ENCODE assay signal across 8 cellular contexts in the genomic region with DNA sequence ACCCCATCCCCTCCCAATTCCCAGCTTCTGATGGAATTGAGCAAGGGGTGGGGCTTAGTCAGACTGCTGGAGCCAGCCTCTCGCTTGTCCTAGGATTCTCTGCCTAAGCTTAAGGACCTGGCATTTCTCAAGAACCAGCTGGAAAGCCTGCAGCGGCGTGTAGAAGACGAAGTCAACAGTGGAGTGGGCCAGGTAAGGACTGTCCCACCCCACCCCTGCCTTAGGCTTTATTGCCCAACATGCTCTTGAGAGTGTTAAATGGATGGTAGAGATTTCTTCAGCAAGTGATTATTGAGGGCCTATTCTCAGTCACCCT. TPM values are rescaled to one million over a fixed set of nuclear protein-coding genes. Genes with fewer than 3 reads are reported as not detected.
DNase-seq lines count a peak whose midpoint lies in the region; ATAC-seq, FAIRE-seq and TF ChIP-seq lines count a peak whose summit lies in the region.

No MANE protein-coding gene starts in this region.

- no peak overlapping the region for H2BK120ac ChIP-seq in mesenchymal stem cell (ENCODE audit: low read depth, low read length)

- FAIRE-seq in A549 (lab: Jason Lieb, UNC), result no peak

- H2AK5ac ChIP-seq in mesenchymal stem cell (ENCODE audit: low read length, severe bottlenecking), result peak overlapping the region; percentile 33

- H2BK15ac ChIP-seq in mesenchymal stem cell (ENCODE audit: low read depth, poor library complexity, severe bottlenecking), result no peak overlapping the region

- H3K4ac ChIP-seq in mesenchymal stem cell (ENCODE audit: low read depth in 1 of 2, low read length in 2 of 2), result no peak overlapping the region

- POLR2A ChIA-PET in A549 (lab: Yijun Ruan, JAX), result interaction anchor here (1.0 to 3.4 kb wide), 3 partner anchors 13 to 82 kb away, joined by 3 to 16 read pairs (median 3); partner anchors contain the start of genes IK and NDUFA2

- H3K9me3 ChIP-seq in A549 (no peaks in the 10 kb centered on the region), mesenchymal stem cell (ENCODE audit: control insufficient read depth, low read length) (no peaks in the 10 kb centered on the region), colonic mucosa (no peaks in the 10 kb centered on the region)

- peak overlapping the region; percentile 99 for H3K4me2 ChIP-seq in A549
- peak overlapping the region; percentile 69 for H3K4me2 ChIP-seq in mesenchymal stem cell (ENCODE audit: low read length, poor library complexity, severe bottlenecking)

- no peak for TF ChIP-seq POLR2A in A549 (IDR thresholded peaks at IDR 0.05; ENCODE audit: low read length)

- H4K8ac ChIP-seq in mesenchymal stem cell (ENCODE audit: low read length), result no peak overlapping the region

- ATAC-seq in A549 (no peak), GM18511 (IDR thresholded peaks at IDR 0.05; ENCODE audit: unreplicated experiment) (no peak)

- H2BK5ac ChIP-seq in mesenchymal stem cell (ENCODE audit: low read depth, low read length, poor library complexity, severe bottlenecking), result no peak overlapping the region

- no peak for TF ChIP-seq CTCF in A549 (IDR thresholded peaks at IDR 0.05)
- TF ChIP-seq CTCF in HFF-Myc (IDR thresholded peaks at IDR 0.05; ENCODE audit: low read depth, low read length, missing control alignments), result no peak
- no peak for TF ChIP-seq CTCF in astrocyte of the spinal cord (IDR thresholded peaks at IDR 0.05; ENCODE audit: low read depth, low read length)
- TF ChIP-seq CTCF in colonic mucosa (IDR thresholded peaks at IDR 0.05), result no peak

- H3K9ac ChIP-seq in mesenchymal stem cell (ENCODE audit: low read length) (peak overlapping the region; percentile 95), colonic mucosa (ENCODE audit: low read depth in 2 of 2, low read length in 2 of 2) (peak overlapping the region in 1 of 2 donors; percentile 93)

- H3K4me1 ChIP-seq in A549, result peaks cover 18% of the 10 kb centered on the region
- H3K4me1 ChIP-seq in mesenchymal stem cell (ENCODE audit: control insufficient read depth, insufficient read depth, low read depth, low read length), result peaks cover 26% of the 10 kb centered on the region
- peaks cover 13% of the 10 kb centered on the region for H3K4me1 ChIP-seq in colonic mucosa

- no peak overlapping the region for H4K91ac ChIP-seq in mesenchymal stem cell (ENCODE audit: low read length)

- intact Hi-C loops in colonic mucosa (cut with DNase I), result loop anchor here (2.0 to 5.0 kb wide), 2 partner anchors 67 to 75 kb away; partner anchors contain the start of gene CD14

- no peak for TF ChIP-seq EP300 in A549 (IDR thresholded peaks at IDR 0.05)

- H3K79me1 ChIP-seq in mesenchymal stem cell (replicated peaks; ENCODE audit: low read length, poor library complexity, severe bottlenecking), result peaks cover 51% of the 10 kb centered on the region

- CTCF ChIA-PET in A549 (lab: Yijun Ruan, JAX), result interaction anchor here (0.9 to 3.0 kb wide), 7 partner anchors 11 to 204 kb away, joined by 3 to 11 read pairs (median 3); no protein-coding TSS in a partner anchor

- no peak overlapping the region for H2AFZ ChIP-seq in mesenchymal stem cell (ENCODE audit: low read depth, low read length)

- H3K18ac ChIP-seq in mesenchymal stem cell (ENCODE audit: low read depth in 1 of 2, low read length in 2 of 2), result peak overlapping the region in 1 of 2 experiments; percentile 38

- in situ Hi-C loops in astrocyte of the spinal cord (cut with HindIII; ENCODE audit: low sequenced_read_pairs), result no loop called here

- H3K27me3 ChIP-seq in mesenchymal stem cell (ENCODE audit: control insufficient read depth in 1 of 2, insufficient read depth in 1 of 2, low read length in 2 of 2), result no peaks in the 10 kb centered on the region
- H3K27me3 ChIP-seq in colonic mucosa, result no peaks in the 10 kb centered on the region

- TF ChIP-seq RAD21 in A549 (conservative IDR thresholded peaks at IDR 0.05 in 1 of 2, IDR thresholded peaks at IDR 0.05 in 1 of 2), result no peak

- H2BK12ac ChIP-seq in mesenchymal stem cell (ENCODE audit: low read length in 2 of 2), result no peak overlapping the region

- no peak overlapping the region for H3K14ac ChIP-seq in mesenchymal stem cell (ENCODE audit: low read length in 2 of 2)

- no peak overlapping the region for H3K23ac ChIP-seq in mesenchymal stem cell (ENCODE audit: low read length in 2 of 2)

- peak overlapping the region; percentile 84 for H3K4me3 ChIP-seq in A549
- peak overlapping the region; percentile 96 for H3K4me3 ChIP-seq in HFF-Myc (replicated peaks; ENCODE audit: low read depth, low read length)
- peak overlapping the region; percentile 94 for H3K4me3 ChIP-seq in astrocyte of the spinal cord (ENCODE audit: low read depth, low read length)
- peak overlapping the region in 1 of 2 experiments; percentile 89 for H3K4me3 ChIP-seq in mesenchymal stem cell (ENCODE audit: insufficient read depth in 1 of 2, low read depth in 1 of 2, low read length in 2 of 2)
- no peak overlapping the region for H3K4me3 ChIP-seq in colonic mucosa

- DNase-seq in A549 (ENCODE audit: low read depth in 1 of 2, low spot score in 1 of 2) (no peak), HFF-Myc (ENCODE audit: extremely low read depth, low read depth) (no peak), astrocyte of the spinal cord (ENCODE audit: low read depth, low spot score) (no peak), mesenchymal stem cell (peak; percentile 65), ureter (ENCODE audit: low spot score) (no peak), NCI-H1048 (lab: John Stamatoyannopoulos, UW) (no peak), colonic mucosa (no peak)

- peak overlapping the region in 1 of 2 experiments; percentile 88; a peak in 4 of 6 replicates for H3K27ac ChIP-seq in A549
- H3K27ac ChIP-seq in mesenchymal stem cell (ENCODE audit: low read length, poor library complexity, severe bottlenecking), result no peak overlapping the region
- no peak overlapping the region for H3K27ac ChIP-seq in colonic mucosa

- WGBS in A549 (ENCODE audit: missing lambda C conversion rate), result 88% methylated on average over 4 of the region's 4 CpGs
- 86% methylated on average over 4 of the region's 4 CpGs for WGBS in mesenchymal stem cell

- H3K36me3 ChIP-seq in mesenchymal stem cell (ENCODE audit: control insufficient read depth in 1 of 2, insufficient read depth in 2 of 2, low read depth in 1 of 2, low read length in 2 of 2) (peaks cover 49 to 56% of the 10 kb centered on the region in 2 experiments), colonic mucosa (peaks cover 8% of the 10 kb centered on the region)

TF ChIP-seq in A549, 52 proteins besides CTCF, POLR2A, EP300 and RAD21 (continues in another document):
- TF ChIP-seq EHF (CRISPR knock-in tag; IDR thresholded peaks at IDR 0.05) (no peak), CBX2 (IDR thresholded peaks at IDR 0.05; ENCODE audit: borderline replicate concordance, low read depth) (no peak), HOXA7 (CRISPR knock-in tag; IDR thresholded peaks at IDR 0.05) (no peak), ELK1 (IDR thresholded peaks at IDR 0.05; ENCODE audit: low read depth, low read length) (no peak)

RNA-seq across cellular contexts. Expression of gene SLC35A4, which starts 1.1 kb away (rescaled TPM):
- 79.5 and 135 TPM in 2 replicates for polyA plus RNA-seq in A549 (2011; rRNA removed)
- 95.2 and 118 TPM in 2 replicates for polyA plus RNA-seq in A549 (2012; cell fraction: cytosol; rRNA removed)
- polyA plus RNA-seq in A549 (2012; cell fraction: nucleus; rRNA removed), result 70.8 and 86.9 TPM in 2 replicates
- 62.1 to 70.3 TPM (median 65.6 TPM) in 3 replicates for polyA plus RNA-seq in A549 (2017; fragmentation: RNase III; extraction: RNeasy Plus Mini Kit Qiagen cat#74134 plus additional on column Dnase treatment)
- polyA minus RNA-seq in A549 (2011; rRNA and poly(A)+ RNA removed), result 107 and 136 TPM in 2 replicates
- 70.3 TPM for polyA plus RNA-seq in mesenchymal stem cell (2013, experiment 1 of 2)
- 71.3 TPM for polyA plus RNA-seq in mesenchymal stem cell (2013, experiment 2 of 2)
- 71.8 TPM for total RNA-seq in ureter
- total RNA-seq in colonic mucosa, result 100 to 1,000 TPM in 1 of 2 donors, 10 to 100 TPM in 1; 78.1 to 129 TPM

RNA-seq across cellular contexts. Expression of gene APBB3, which starts 1.3 kb away (rescaled TPM):
- polyA plus RNA-seq in A549 (2011; rRNA removed) (11.7 and 13.4 TPM in 2 replicates), A549 (2017; fragmentation: RNase III; extraction: RNeasy Plus Mini Kit Qiagen cat#74134 plus additional on column Dnase treatment) (7.1 to 10.6 TPM (median 9.4 TPM) in 3 replicates)
- polyA plus RNA-seq in A549 (2012; cell fraction: cytosol; rRNA removed), result 10.4 and 10.5 TPM in 2 replicates
- 102 and 116 TPM in 2 replicates for polyA plus RNA-seq in A549 (2012; cell fraction: nucleus; rRNA removed)
- polyA minus RNA-seq in A549 (2011; rRNA and poly(A)+ RNA removed), result 16.8 and 17.7 TPM in 2 replicates
- 9.6 TPM for polyA plus RNA-seq in mesenchymal stem cell (2013, experiment 1 of 2)
- 9.5 TPM for polyA plus RNA-seq in mesenchymal stem cell (2013, experiment 2 of 2)
- total RNA-seq in ureter (31.9 TPM), colonic mucosa (10 to 100 TPM; 11.0 to 17.0 TPM)

RNA-seq across cellular contexts. Expression of gene SRA1, which starts 8.5 kb away (rescaled TPM):
- 48.1 and 50.8 TPM in 2 replicates for polyA plus RNA-seq in A549 (2011; rRNA removed)
- 27.9 and 30.4 TPM in 2 replicates for polyA plus RNA-seq in A549 (2012; cell fraction: cytosol; rRNA removed)
- 18.5 and 21.7 TPM in 2 replicates for polyA plus RNA-seq in A549 (2012; cell fraction: nucleus; rRNA removed)
- polyA plus RNA-seq in A549 (2017; fragmentation: RNase III; extraction: RNeasy Plus Mini Kit Qiagen cat#74134 plus additional on column Dnase treatment), result 28.6 to 32.1 TPM (median 30.3 TPM) in 3 replicates
- 26.5 and 32.6 TPM in 2 replicates for polyA minus RNA-seq in A549 (2011; rRNA and poly(A)+ RNA removed)
- polyA plus RNA-seq in mesenchymal stem cell (2013, experiment 1 of 2), result 48.4 TPM
- polyA plus RNA-seq in mesenchymal stem cell (2013, experiment 2 of 2), result 46.7 TPM
- total RNA-seq in ureter, result 37.8 TPM
- 10 to 100 TPM; 24.5 to 34.1 TPM for total RNA-seq in colonic mucosa

RNA-seq across cellular contexts. Expression of gene EIF4EBP3, which starts 18.3 kb away (rescaled TPM):
- polyA plus RNA-seq in A549 (2011; rRNA removed) (2.0 and 2.9 TPM in 2 replicates), A549 (2017; fragmentation: RNase III; extraction: RNeasy Plus Mini Kit Qiagen cat#74134 plus additional on column Dnase treatment) (0.96 to 1.6 TPM (median 1.2 TPM) in 3 replicates)
- 0.79 and 1.1 TPM in 2 replicates for polyA plus RNA-seq in A549 (2012; cell fraction: cytosol; rRNA removed)
- polyA plus RNA-seq in A549 (2012; cell fraction: nucleus; rRNA removed), result 2.1 and 3.8 TPM in 2 replicates
- polyA minus RNA-seq in A549 (2011; rRNA and poly(A)+ RNA removed), result 2.2 and 3.0 TPM in 2 replicates
- polyA plus RNA-seq in mesenchymal stem cell (2013, experiment 1 of 2), result 8.9 TPM
- polyA plus RNA-seq in mesenchymal stem cell (2013, experiment 2 of 2), result 8.2 TPM
- total RNA-seq in ureter (25.9 TPM), colonic mucosa (10 to 100 TPM; 13.5 to 13.8 TPM)
